1 cellular context compared by ENCODE assay signal in the genomic region with DNA sequence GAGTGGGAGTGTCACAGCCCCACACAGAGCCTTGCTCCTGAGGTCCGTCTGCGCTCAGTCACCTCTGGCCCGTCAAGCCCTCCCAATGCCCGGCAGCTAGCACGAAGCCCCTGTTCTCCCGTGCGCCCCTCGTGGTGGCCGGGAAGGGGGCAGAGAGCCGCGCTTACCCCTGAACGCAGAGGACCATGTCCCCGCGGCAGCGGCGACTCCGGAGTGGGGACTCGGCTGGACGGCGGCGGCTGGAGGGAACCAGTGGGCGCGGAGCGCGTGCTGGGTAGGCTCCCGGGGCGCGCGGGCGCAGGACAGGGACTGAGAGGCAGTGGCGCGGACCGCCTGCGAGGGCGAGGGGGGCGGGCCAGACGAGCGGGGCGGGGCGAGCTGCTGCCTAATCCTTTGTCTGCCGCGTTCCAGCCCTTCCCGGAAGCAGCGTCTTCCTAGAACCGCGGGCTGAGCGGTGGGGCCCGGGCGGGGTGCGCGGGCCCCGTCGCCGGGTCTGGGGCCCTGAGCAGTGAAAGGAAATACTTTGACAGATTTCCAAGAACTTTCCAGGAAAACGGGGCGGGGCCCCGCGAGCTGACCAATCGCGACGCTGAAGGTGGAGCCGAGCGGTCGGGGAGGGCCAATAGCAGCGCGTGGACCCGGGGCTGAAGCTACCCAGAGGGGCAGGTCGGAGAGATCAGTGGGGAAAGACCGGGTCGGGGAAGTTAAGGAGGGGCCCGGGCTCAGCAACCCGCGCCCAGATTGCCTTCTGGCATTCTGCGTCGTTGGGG.
A peak's percentile ranks its signal among the peaks of the same experiment; 100 is the strongest.
TF ChIP-seq lines count a peak whose summit lies in the region.

A gene with protein sequence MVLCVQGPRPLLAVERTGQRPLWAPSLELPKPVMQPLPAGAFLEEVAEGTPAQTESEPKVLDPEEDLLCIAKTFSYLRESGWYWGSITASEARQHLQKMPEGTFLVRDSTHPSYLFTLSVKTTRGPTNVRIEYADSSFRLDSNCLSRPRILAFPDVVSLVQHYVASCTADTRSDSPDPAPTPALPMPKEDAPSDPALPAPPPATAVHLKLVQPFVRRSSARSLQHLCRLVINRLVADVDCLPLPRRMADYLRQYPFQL (minus strand): TSS at position 311 of the 770 bp plus-strand sequence. CDS start 124 bp downstream, at position 187.

TF ChIP-seq in K562, 482 proteins besides CTCF, POLR2A, EP300 and RAD21 (continued from another document and continues in another):
- peak; percentile 91 for TF ChIP-seq RBFOX2 (IDR thresholded peaks at IDR 0.05; ENCODE audit: low read depth, low read length)
- peak; percentile 67 for TF ChIP-seq SP1 (CRISPR knock-in tag; IDR thresholded peaks at IDR 0.05)
- TF ChIP-seq SAP30 (IDR thresholded peaks at IDR 0.05; ENCODE audit: borderline replicate concordance, insufficient read depth, low read depth, low read length, poor library complexity, severe bottlenecking), result no peak
- TF ChIP-seq NR2C2 (CRISPR knock-in tag; IDR thresholded peaks at IDR 0.05), result no peak
- peak; percentile 69 for TF ChIP-seq NR2C2 (tag; IDR thresholded peaks at IDR 0.05)
- TF ChIP-seq, protein P1, sequence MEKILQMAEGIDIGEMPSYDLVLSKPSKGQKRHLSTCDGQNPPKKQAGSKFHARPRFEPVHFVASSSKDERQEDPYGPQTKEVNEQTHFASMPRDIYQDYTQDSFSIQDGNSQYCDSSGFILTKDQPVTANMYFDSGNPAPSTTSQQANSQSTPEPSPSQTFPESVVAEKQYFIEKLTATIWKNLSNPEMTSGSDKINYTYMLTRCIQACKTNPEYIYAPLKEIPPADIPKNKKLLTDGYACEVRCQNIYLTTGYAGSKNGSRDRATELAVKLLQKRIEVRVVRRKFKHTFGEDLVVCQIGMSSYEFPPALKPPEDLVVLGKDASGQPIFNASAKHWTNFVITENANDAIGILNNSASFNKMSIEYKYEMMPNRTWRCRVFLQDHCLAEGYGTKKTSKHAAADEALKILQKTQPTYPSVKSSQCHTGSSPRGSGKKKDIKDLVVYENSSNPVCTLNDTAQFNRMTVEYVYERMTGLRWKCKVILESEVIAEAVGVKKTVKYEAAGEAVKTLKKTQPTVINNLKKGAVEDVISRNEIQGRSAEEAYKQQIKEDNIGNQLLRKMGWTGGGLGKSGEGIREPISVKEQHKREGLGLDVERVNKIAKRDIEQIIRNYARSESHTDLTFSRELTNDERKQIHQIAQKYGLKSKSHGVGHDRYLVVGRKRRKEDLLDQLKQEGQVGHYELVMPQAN (IDR thresholded peaks at IDR 0.05; ENCODE audit: borderline replicate concordance), result peak; percentile 85; the same call in 1 of the 2 replicates
- TF ChIP-seq NCOR1 (IDR thresholded peaks at IDR 0.05), result peak; percentile 81
- TF ChIP-seq RB1 (IDR thresholded peaks at IDR 0.05; ENCODE audit: low read depth), result peak; percentile 79
- TF ChIP-seq KLF13 (tag; IDR thresholded peaks at IDR 0.05; ENCODE audit: borderline replicate concordance, low read depth), result no peak
- peak; percentile 93 for TF ChIP-seq CXXC5 (CRISPR knock-in tag; IDR thresholded peaks at IDR 0.05)
- TF ChIP-seq, protein P2, sequence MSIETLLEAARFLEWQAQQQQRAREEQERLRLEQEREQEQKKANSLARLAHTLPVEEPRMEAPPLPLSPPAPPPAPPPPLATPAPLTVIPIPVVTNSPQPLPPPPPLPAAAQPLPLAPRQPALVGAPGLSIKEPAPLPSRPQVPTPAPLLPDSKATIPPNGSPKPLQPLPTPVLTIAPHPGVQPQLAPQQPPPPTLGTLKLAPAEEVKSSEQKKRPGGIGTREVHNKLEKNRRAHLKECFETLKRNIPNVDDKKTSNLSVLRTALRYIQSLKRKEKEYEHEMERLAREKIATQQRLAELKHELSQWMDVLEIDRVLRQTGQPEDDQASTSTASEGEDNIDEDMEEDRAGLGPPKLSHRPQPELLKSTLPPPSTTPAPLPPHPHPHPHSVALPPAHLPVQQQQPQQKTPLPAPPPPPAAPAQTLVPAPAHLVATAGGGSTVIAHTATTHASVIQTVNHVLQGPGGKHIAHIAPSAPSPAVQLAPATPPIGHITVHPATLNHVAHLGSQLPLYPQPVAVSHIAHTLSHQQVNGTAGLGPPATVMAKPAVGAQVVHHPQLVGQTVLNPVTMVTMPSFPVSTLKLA (conservative IDR thresholded peaks at IDR 0.05), result peak in 1 of 2 experiments; percentile 95; a peak in 1 of 4 replicates
- peak; percentile 57 for TF ChIP-seq ETV1 (tag; conservative IDR thresholded peaks at IDR 0.05; ENCODE audit: low read depth)
- peak; percentile 69; the same call in 1 of the 2 replicates for TF ChIP-seq TCF3 (CRISPR knock-in tag; IDR thresholded peaks at IDR 0.05)
- peak; percentile 49 for TF ChIP-seq FOSL1 (tag; conservative IDR thresholded peaks at IDR 0.05)
- no peak for TF ChIP-seq ZNF224 (CRISPR knock-in tag; IDR thresholded peaks at IDR 0.05)
- TF ChIP-seq NONO (IDR thresholded peaks at IDR 0.05; ENCODE audit: low read depth in 2 of 2, low read length in 1 of 2), result peak in 1 of 2 experiments; percentile 64; a peak in 3 of 4 replicates
- peak; percentile 73; the same call in 1 of the 2 replicates for TF ChIP-seq E2F3 (CRISPR knock-in tag; IDR thresholded peaks at IDR 0.05)
- TF ChIP-seq, protein P3, sequence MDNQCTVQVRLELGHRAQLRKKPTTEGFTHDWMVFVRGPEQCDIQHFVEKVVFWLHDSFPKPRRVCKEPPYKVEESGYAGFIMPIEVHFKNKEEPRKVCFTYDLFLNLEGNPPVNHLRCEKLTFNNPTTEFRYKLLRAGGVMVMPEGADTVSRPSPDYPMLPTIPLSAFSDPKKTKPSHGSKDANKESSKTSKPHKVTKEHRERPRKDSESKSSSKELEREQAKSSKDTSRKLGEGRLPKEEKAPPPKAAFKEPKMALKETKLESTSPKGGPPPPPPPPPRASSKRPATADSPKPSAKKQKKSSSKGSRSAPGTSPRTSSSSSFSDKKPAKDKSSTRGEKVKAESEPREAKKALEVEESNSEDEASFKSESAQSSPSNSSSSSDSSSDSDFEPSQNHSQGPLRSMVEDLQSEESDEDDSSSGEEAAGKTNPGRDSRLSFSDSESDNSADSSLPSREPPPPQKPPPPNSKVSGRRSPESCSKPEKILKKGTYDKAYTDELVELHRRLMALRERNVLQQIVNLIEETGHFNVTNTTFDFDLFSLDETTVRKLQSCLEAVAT (IDR thresholded peaks at IDR 0.05), result peak; percentile 87 to 89; a peak in 3 of 4 replicates
- peak; percentile 97; the same call in 1 of the 2 replicates for TF ChIP-seq CC2D1A (IDR thresholded peaks at IDR 0.05)
- TF ChIP-seq XRCC5 (IDR thresholded peaks at IDR 0.05; ENCODE audit: low read depth, low read length), result peak; percentile 83
- TF ChIP-seq NRF1 (conservative IDR thresholded peaks at IDR 0.05 in 1 of 2, IDR thresholded peaks at IDR 0.05 in 1 of 2), result peak; percentile 68 to 75
- no peak for TF ChIP-seq ZFPM2 (CRISPR knock-in tag; IDR thresholded peaks at IDR 0.05)
- TF ChIP-seq MAZ (CRISPR knock-in tag; conservative IDR thresholded peaks at IDR 0.05 in 1 of 2, IDR thresholded peaks at IDR 0.05 in 1 of 2), result peak; percentile 55 to 92; a peak in 3 of 4 replicates
- no peak for TF ChIP-seq POU5F1 (IDR thresholded peaks at IDR 0.05; ENCODE audit: borderline replicate concordance, low read depth, low read length, partially characterized antibody)
- TF ChIP-seq, protein P4, sequence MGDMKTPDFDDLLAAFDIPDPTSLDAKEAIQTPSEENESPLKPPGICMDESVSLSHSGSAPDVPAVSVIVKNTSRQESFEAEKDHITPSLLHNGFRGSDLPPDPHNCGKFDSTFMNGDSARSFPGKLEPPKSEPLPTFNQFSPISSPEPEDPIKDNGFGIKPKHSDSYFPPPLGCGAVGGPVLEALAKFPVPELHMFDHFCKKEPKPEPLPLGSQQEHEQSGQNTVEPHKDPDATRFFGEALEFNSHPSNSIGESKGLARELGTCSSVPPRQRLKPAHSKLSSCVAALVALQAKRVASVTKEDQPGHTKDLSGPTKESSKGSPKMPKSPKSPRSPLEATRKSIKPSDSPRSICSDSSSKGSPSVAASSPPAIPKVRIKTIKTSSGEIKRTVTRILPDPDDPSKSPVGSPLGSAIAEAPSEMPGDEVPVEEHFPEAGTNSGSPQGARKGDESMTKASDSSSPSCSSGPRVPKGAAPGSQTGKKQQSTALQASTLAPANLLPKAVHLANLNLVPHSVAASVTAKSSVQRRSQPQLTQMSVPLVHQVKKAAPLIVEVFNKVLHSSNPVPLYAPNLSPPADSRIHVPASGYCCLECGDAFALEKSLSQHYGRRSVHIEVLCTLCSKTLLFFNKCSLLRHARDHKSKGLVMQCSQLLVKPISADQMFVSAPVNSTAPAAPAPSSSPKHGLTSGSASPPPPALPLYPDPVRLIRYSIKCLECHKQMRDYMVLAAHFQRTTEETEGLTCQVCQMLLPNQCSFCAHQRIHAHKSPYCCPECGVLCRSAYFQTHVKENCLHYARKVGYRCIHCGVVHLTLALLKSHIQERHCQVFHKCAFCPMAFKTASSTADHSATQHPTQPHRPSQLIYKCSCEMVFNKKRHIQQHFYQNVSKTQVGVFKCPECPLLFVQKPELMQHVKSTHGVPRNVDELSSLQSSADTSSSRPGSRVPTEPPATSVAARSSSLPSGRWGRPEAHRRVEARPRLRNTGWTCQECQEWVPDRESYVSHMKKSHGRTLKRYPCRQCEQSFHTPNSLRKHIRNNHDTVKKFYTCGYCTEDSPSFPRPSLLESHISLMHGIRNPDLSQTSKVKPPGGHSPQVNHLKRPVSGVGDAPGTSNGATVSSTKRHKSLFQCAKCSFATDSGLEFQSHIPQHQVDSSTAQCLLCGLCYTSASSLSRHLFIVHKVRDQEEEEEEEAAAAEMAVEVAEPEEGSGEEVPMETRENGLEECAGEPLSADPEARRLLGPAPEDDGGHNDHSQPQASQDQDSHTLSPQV (IDR thresholded peaks at IDR 0.05), result peak; percentile 50; the same call in 1 of the 2 replicates
- TF ChIP-seq POLR2H (tag; IDR thresholded peaks at IDR 0.05; ENCODE audit: low read depth), result peak; percentile 77
- TF ChIP-seq POLR2AphosphoS5 (IDR thresholded peaks at IDR 0.05; ENCODE audit: control insufficient read depth, insufficient read depth, low read depth, low read length), result peak; percentile 37; the same call in 1 of the 2 replicates
- peak; percentile 33 for TF ChIP-seq SMAD1 (IDR thresholded peaks at IDR 0.05; ENCODE audit: low read depth, low read length, partially characterized antibody)
- peak; percentile 37; the same call in 1 of the 2 replicates for TF ChIP-seq TAL1 (IDR thresholded peaks at IDR 0.05)
- peak; percentile 79 for TF ChIP-seq ZBTB7A (IDR thresholded peaks at IDR 0.05; ENCODE audit: borderline replicate concordance, control insufficient read depth, low read depth, low read length)
- TF ChIP-seq, protein P5, sequence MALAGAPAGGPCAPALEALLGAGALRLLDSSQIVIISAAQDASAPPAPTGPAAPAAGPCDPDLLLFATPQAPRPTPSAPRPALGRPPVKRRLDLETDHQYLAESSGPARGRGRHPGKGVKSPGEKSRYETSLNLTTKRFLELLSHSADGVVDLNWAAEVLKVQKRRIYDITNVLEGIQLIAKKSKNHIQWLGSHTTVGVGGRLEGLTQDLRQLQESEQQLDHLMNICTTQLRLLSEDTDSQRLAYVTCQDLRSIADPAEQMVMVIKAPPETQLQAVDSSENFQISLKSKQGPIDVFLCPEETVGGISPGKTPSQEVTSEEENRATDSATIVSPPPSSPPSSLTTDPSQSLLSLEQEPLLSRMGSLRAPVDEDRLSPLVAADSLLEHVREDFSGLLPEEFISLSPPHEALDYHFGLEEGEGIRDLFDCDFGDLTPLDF (CRISPR knock-in tag; IDR thresholded peaks at IDR 0.05), result no peak; the same call in 1 of the 2 replicates
- TF ChIP-seq, protein P6, sequence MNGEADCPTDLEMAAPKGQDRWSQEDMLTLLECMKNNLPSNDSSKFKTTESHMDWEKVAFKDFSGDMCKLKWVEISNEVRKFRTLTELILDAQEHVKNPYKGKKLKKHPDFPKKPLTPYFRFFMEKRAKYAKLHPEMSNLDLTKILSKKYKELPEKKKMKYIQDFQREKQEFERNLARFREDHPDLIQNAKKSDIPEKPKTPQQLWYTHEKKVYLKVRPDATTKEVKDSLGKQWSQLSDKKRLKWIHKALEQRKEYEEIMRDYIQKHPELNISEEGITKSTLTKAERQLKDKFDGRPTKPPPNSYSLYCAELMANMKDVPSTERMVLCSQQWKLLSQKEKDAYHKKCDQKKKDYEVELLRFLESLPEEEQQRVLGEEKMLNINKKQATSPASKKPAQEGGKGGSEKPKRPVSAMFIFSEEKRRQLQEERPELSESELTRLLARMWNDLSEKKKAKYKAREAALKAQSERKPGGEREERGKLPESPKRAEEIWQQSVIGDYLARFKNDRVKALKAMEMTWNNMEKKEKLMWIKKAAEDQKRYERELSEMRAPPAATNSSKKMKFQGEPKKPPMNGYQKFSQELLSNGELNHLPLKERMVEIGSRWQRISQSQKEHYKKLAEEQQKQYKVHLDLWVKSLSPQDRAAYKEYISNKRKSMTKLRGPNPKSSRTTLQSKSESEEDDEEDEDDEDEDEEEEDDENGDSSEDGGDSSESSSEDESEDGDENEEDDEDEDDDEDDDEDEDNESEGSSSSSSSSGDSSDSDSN (IDR thresholded peaks at IDR 0.05; ENCODE audit: borderline replicate concordance in 1 of 2, low read depth in 2 of 2, low read length in 2 of 2), result peak; percentile 75 to 91; a peak in 2 of 4 replicates
- peak; percentile 11; the same call in 1 of the 2 replicates for TF ChIP-seq BHLHE40 (IDR thresholded peaks at IDR 0.05; ENCODE audit: low read length)
- TF ChIP-seq, protein P7, sequence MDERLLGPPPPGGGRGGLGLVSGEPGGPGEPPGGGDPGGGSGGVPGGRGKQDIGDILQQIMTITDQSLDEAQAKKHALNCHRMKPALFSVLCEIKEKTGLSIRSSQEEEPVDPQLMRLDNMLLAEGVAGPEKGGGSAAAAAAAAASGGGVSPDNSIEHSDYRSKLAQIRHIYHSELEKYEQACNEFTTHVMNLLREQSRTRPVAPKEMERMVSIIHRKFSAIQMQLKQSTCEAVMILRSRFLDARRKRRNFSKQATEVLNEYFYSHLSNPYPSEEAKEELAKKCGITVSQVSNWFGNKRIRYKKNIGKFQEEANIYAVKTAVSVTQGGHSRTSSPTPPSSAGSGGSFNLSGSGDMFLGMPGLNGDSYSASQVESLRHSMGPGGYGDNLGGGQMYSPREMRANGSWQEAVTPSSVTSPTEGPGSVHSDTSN (CRISPR knock-in tag; IDR thresholded peaks at IDR 0.05; ENCODE audit: low read depth), result no peak
- TF ChIP-seq, protein P7 (tag; conservative IDR thresholded peaks at IDR 0.05; ENCODE audit: low read depth), result peak; percentile 62; the same call in 1 of the 2 replicates
- TF ChIP-seq MYNN (IDR thresholded peaks at IDR 0.05), result peak; percentile 68; the same call in 1 of the 2 replicates
- TF ChIP-seq MYNN (CRISPR knock-in tag; IDR thresholded peaks at IDR 0.05), result no peak
- TF ChIP-seq CBFA2T2 (conservative IDR thresholded peaks at IDR 0.05), result peak; percentile 54
